8 cellular contexts compared by ENCODE assay signal in genomic region chr17:64492481-64493109, GRCh38. TPM values are rescaled to one million over a fixed set of nuclear protein-coding genes. Genes with fewer than 3 reads are reported as not detected.
DNase-seq lines count a peak whose midpoint lies in the region; ATAC-seq and TF ChIP-seq lines count a peak whose summit lies in the region.

No MANE protein-coding gene starts in this region.

- WGBS in right lobe of liver (ENCODE audit: insufficient coverage, low coverage, low lambda C conversion rate, missing lambda C conversion rate): 62% methylated on average over 6 of the region's 6 CpGs

- peak; percentile 74 for TF ChIP-seq CTCF in C4-2B (conservative IDR thresholded peaks at IDR 0.05)
- peak; percentile 79 for TF ChIP-seq CTCF in HFFc6 (IDR thresholded peaks at IDR 0.05)
- peak; percentile 39 to 45 (median 42) for TF ChIP-seq CTCF in right lobe of liver (IDR thresholded peaks at IDR 0.05)

- ATAC-seq in activated naive CD8-positive, alpha-beta T cell treated with anti-CD3 and anti-CD28 coated beads, Interleukin-2, amount 50 U/mL, for 24 hours: no peak
- ATAC-seq in right lobe of liver (no peak), HG02884 (IDR thresholded peaks at IDR 0.05; ENCODE audit: unreplicated experiment) (no peak)

- TF ChIP-seq POLR2A in right lobe of liver (IDR thresholded peaks at IDR 0.05): no peak

- no peak overlapping the region for H3K4me3 ChIP-seq in right lobe of liver

- peaks cover 0 to 29% (median 5%) of the 10 kb centered on the region in 4 donors for H3K36me3 ChIP-seq in right lobe of liver

- H3K4me1 ChIP-seq in right lobe of liver: peaks cover 0 to 20% (median 7%) of the 10 kb centered on the region in 4 donors

- no peak for DNase-seq in HFFc6
- peak; percentile 16 for DNase-seq in activated naive CD8-positive, alpha-beta T cell treated with anti-CD3 and anti-CD28 coated beads, Interleukin-2, amount 50 U/mL, for 24 hours
- no peak for DNase-seq in right lobe of liver
- DNase-seq in glomerular visceral epithelial cell (ENCODE audit: extremely low spot score): no peak
- DNase-seq in NCI-H345 treated with DMSO at 0.1 percent for 48 hours (lab: John Stamatoyannopoulos, UW; ENCODE audit: unreplicated experiment): no peak
- DNase-seq in substantia nigra (lab: John Stamatoyannopoulos, UW): no peak

- no peaks in the 10 kb centered on the region for H3K9me3 ChIP-seq in right lobe of liver

- H3K27ac ChIP-seq in C4-2B (no peak overlapping the region), right lobe of liver (no peak overlapping the region), substantia nigra (ENCODE audit: low read depth, low read length, poor library complexity, severe bottlenecking) (no peak overlapping the region)

- H3K27me3 ChIP-seq in right lobe of liver: no peaks in the 10 kb centered on the region

- peaks cover 20% of the 10 kb centered on the region for H3K27me3 Mint-ChIP-seq in HFFc6 (ENCODE audit: insufficient read depth)
- peaks cover 2% of the 10 kb centered on the region for H3K27me3 Mint-ChIP-seq in activated naive CD8-positive, alpha-beta T cell treated with anti-CD3 and anti-CD28 coated beads, Interleukin-2, amount 50 U/mL, for 24 hours

- intact Hi-C loops in right lobe of liver (cut with DNase I): no loop called here

- no peak overlapping the region for H3K4me3 Mint-ChIP-seq in HFFc6
- H3K4me3 Mint-ChIP-seq in activated naive CD8-positive, alpha-beta T cell treated with anti-CD3 and anti-CD28 coated beads, Interleukin-2, amount 50 U/mL, for 24 hours: peak overlapping the region; percentile 51

- peaks cover 33% of the 10 kb centered on the region for H3K4me1 Mint-ChIP-seq in HFFc6 (ENCODE audit: low read depth)
- peaks cover 44% of the 10 kb centered on the region for H3K4me1 Mint-ChIP-seq in activated naive CD8-positive, alpha-beta T cell treated with anti-CD3 and anti-CD28 coated beads, Interleukin-2, amount 50 U/mL, for 24 hours

- H3K27ac Mint-ChIP-seq in HFFc6: no peak overlapping the region
- no peak overlapping the region for H3K27ac Mint-ChIP-seq in activated naive CD8-positive, alpha-beta T cell treated with anti-CD3 and anti-CD28 coated beads, Interleukin-2, amount 50 U/mL, for 24 hours

- peaks cover 14% of the 10 kb centered on the region for H3K9me3 Mint-ChIP-seq in HFFc6
- H3K9me3 Mint-ChIP-seq in activated naive CD8-positive, alpha-beta T cell treated with anti-CD3 and anti-CD28 coated beads, Interleukin-2, amount 50 U/mL, for 24 hours: no peaks in the 10 kb centered on the region

- H3K36me3 Mint-ChIP-seq in HFFc6 (ENCODE audit: low read depth): peaks cover 31% of the 10 kb centered on the region
- peaks cover 56% of the 10 kb centered on the region for H3K36me3 Mint-ChIP-seq in activated naive CD8-positive, alpha-beta T cell treated with anti-CD3 and anti-CD28 coated beads, Interleukin-2, amount 50 U/mL, for 24 hours (ENCODE audit: low read depth)

RNA-seq across cellular contexts. Expression of gene POLG2, which starts 4.3 kb away (rescaled TPM):
- 10 to 100 TPM in 1 of 6 experiments, 1 to 10 TPM in 5; 6.5 to 11.8 (median 7.3) TPM for total RNA-seq in HFFc6 (2021; fragmentation: NEBNext Ultra II Directional; extraction: Animal tissue kit (Norgen Biotek cat#: 25700))
- total RNA-seq in right lobe of liver: 1 to 10 TPM; 2.9 to 9.2 (median 5.5) TPM

RNA-seq across cellular contexts. Expression of gene DDX5, which starts 13.5 kb away (rescaled TPM):
- 100 to 1,000 TPM; 537 to 635 (median 600) TPM for total RNA-seq in HFFc6 (2021; fragmentation: NEBNext Ultra II Directional; extraction: Animal tissue kit (Norgen Biotek cat#: 25700))
- 100 to 1,000 TPM; 218 to 431 (median 344) TPM for total RNA-seq in right lobe of liver

RNA-seq across cellular contexts. Expression of gene CEP95, which starts 14.2 kb away (rescaled TPM):
- 10 to 100 TPM in 5 of 6 experiments, 1 to 10 TPM in 1; 9.0 to 13.0 (median 11.5) TPM for total RNA-seq in HFFc6 (2021; fragmentation: NEBNext Ultra II Directional; extraction: Animal tissue kit (Norgen Biotek cat#: 25700))
- 10 to 100 TPM; 11.0 to 27.6 (median 14.0) TPM for total RNA-seq in right lobe of liver

RNA-seq across cellular contexts. Expression of gene MILR1, which starts 43.7 kb away (rescaled TPM):
- 1 to 10 TPM in 4 of 6 experiments, under 1 TPM in 2; 0.61 to 2.5 (median 1.5) TPM for total RNA-seq in HFFc6 (2021; fragmentation: NEBNext Ultra II Directional; extraction: Animal tissue kit (Norgen Biotek cat#: 25700))
- 1 to 10 TPM in 4 of 6 experiments, under 1 TPM in 2; 0.57 to 3.0 (median 1.9) TPM for total RNA-seq in right lobe of liver
